8 cellular contexts compared by ENCODE assay signal in the genomic region with DNA sequence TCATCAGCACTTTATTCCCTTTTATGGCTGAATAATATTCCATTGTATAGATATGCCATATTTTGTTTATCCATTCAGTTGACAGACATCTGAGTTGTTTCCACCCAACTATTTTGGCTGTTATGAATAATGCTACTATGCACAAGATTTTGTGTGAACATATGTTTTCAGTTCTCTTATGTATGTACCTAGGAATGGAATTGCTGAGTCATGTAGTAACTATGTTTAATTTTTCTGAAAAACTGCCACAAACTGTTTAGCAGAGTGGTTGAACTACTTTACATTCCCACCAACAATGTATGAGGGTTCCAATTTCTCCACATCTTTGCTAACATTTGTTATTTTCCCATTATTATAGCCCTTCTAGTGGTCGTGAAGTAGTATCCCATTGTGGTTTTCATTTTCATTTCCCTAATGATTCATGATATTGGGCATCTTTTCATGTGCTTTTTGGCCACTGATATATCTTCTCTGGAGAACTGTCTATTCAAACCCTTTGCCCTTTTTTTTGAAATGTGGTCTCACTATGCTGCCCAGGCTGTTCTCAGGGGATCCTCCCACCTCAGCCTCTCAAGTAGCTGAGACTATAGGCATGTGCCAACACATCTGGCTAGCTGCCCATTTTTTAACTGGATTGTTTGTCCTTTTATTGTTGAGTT. TPM values are rescaled to one million over a fixed set of nuclear protein-coding genes. Genes with fewer than 3 reads are reported as not detected.
DNase-seq lines count a peak whose midpoint lies in the region; ATAC-seq and TF ChIP-seq lines count a peak whose summit lies in the region.

No MANE protein-coding gene starts in this region.

- no peak for DNase-seq in activated T-cell treated with anti-CD3 and anti-CD28 coated beads, Interleukin-2, amount 50 U/mL, for 24 hours
- DNase-seq in activated T-cell treated with anti-CD3 and anti-CD28 coated beads for 4 hours: no peak
- DNase-seq in activated CD8-positive, alpha-beta T cell treated with anti-CD3 and anti-CD28 coated beads for 36 hours: peak; percentile 45
- no peak for DNase-seq in esophagus squamous epithelium (lab: John Stamatoyannopoulos, UW)
- no peak for DNase-seq in GOT3 (lab: John Stamatoyannopoulos, UW)
- DNase-seq in UCSD-AML1 (lab: John Stamatoyannopoulos, UW; ENCODE audit: unreplicated experiment): no peak

- TF ChIP-seq POLR2A in esophagus squamous epithelium (IDR thresholded peaks at IDR 0.05): no peak

- intact Hi-C loops in activated CD8-positive, alpha-beta T cell treated with anti-CD3 and anti-CD28 coated beads for 36 hours (cut with micrococcal nuclease): loop anchor here (5.0 kb wide), 1 partner anchor 38 kb away; no protein-coding TSS in a partner anchor
- intact Hi-C loops in esophagus squamous epithelium (cut with DNase I): no loop called here

- TF ChIP-seq CTCF in activated CD8-positive, alpha-beta T cell treated with anti-CD3 and anti-CD28 coated beads for 36 hours (IDR thresholded peaks at IDR 0.05): no peak
- no peak for TF ChIP-seq CTCF in esophagus squamous epithelium (IDR thresholded peaks at IDR 0.05)

- CTCF ChIA-PET in activated CD8-positive, alpha-beta T cell treated with anti-CD3 and anti-CD28 coated beads for 36 hours (lab: Charles Lee): interaction anchor here (1.4 kb wide), 1 partner anchor 9 kb away, joined by 3 read pairs; no protein-coding TSS in a partner anchor

- H3K27me3 ChIP-seq in skeletal muscle satellite cell (ENCODE audit: control insufficient read depth, insufficient read depth, low read length) (no peaks in the 10 kb centered on the region), esophagus squamous epithelium (no peaks in the 10 kb centered on the region)

- peaks cover 3% of the 10 kb centered on the region for H3K9me3 Mint-ChIP-seq in activated T-cell treated with anti-CD3 and anti-CD28 coated beads, Interleukin-2, amount 50 U/mL, for 24 hours
- no peaks in the 10 kb centered on the region for H3K9me3 Mint-ChIP-seq in activated CD8-positive, alpha-beta T cell treated with anti-CD3 and anti-CD28 coated beads for 36 hours

- POLR2A ChIA-PET in activated CD8-positive, alpha-beta T cell treated with anti-CD3 and anti-CD28 coated beads for 36 hours (lab: Charles Lee): interaction anchor here (1.2 to 1.5 kb wide), 3 partner anchors 11 to 129 kb away, joined by 4 read pairs; a partner anchor contains a TSS

- peak overlapping the region; percentile 42 for H3K4me2 ChIP-seq in skeletal muscle satellite cell (ENCODE audit: low read length)

- peak overlapping the region; percentile 15 for H3K9ac ChIP-seq in skeletal muscle satellite cell (ENCODE audit: low read depth, low read length)

- no peaks in the 10 kb centered on the region for H3K27me3 Mint-ChIP-seq in activated T-cell treated with anti-CD3 and anti-CD28 coated beads, Interleukin-2, amount 50 U/mL, for 24 hours
- no peaks in the 10 kb centered on the region for H3K27me3 Mint-ChIP-seq in activated CD8-positive, alpha-beta T cell treated with anti-CD3 and anti-CD28 coated beads for 36 hours

- H3K4me3 Mint-ChIP-seq in activated T-cell treated with anti-CD3 and anti-CD28 coated beads, Interleukin-2, amount 50 U/mL, for 24 hours: peak overlapping the region; percentile 33
- peak overlapping the region; percentile 5 for H3K4me3 Mint-ChIP-seq in activated CD8-positive, alpha-beta T cell treated with anti-CD3 and anti-CD28 coated beads for 36 hours

- H3K36me3 Mint-ChIP-seq in activated T-cell treated with anti-CD3 and anti-CD28 coated beads, Interleukin-2, amount 50 U/mL, for 24 hours (ENCODE audit: low read depth): peaks cover 13% of the 10 kb centered on the region
- peaks cover 14% of the 10 kb centered on the region for H3K36me3 Mint-ChIP-seq in activated CD8-positive, alpha-beta T cell treated with anti-CD3 and anti-CD28 coated beads for 36 hours (ENCODE audit: low read depth)

- H3K36me3 ChIP-seq in skeletal muscle satellite cell (ENCODE audit: insufficient read depth, low read length): peaks cover 34% of the 10 kb centered on the region
- peaks cover 0 to 10% (median 0%) of the 10 kb centered on the region in 3 donors for H3K36me3 ChIP-seq in esophagus squamous epithelium

- H3K4me1 ChIP-seq in skeletal muscle satellite cell (ENCODE audit: control insufficient read depth, insufficient read depth, low read length): peaks cover 62% of the 10 kb centered on the region
- peaks cover 0 to 34% (median 10%) of the 10 kb centered on the region in 3 donors for H3K4me1 ChIP-seq in esophagus squamous epithelium

- H3K4me3 ChIP-seq in skeletal muscle satellite cell (ENCODE audit: low read length) (no peak overlapping the region), esophagus squamous epithelium (no peak overlapping the region)

- H3K27ac Mint-ChIP-seq in activated T-cell treated with anti-CD3 and anti-CD28 coated beads, Interleukin-2, amount 50 U/mL, for 24 hours: peak overlapping the region; percentile 97
- peak overlapping the region; percentile 90 for H3K27ac Mint-ChIP-seq in activated CD8-positive, alpha-beta T cell treated with anti-CD3 and anti-CD28 coated beads for 36 hours

- H3K4me1 Mint-ChIP-seq in activated T-cell treated with anti-CD3 and anti-CD28 coated beads, Interleukin-2, amount 50 U/mL, for 24 hours (ENCODE audit: low read depth): peaks cover 62% of the 10 kb centered on the region
- peaks cover 54% of the 10 kb centered on the region for H3K4me1 Mint-ChIP-seq in activated CD8-positive, alpha-beta T cell treated with anti-CD3 and anti-CD28 coated beads for 36 hours (ENCODE audit: low read depth)

- no peaks in the 10 kb centered on the region for H3K9me3 ChIP-seq in skeletal muscle satellite cell (replicated peaks; ENCODE audit: low read length)
- H3K9me3 ChIP-seq in esophagus squamous epithelium: no peaks in the 10 kb centered on the region

- ATAC-seq in HG03064 (IDR thresholded peaks at IDR 0.05; ENCODE audit: low read depth, unreplicated experiment): peak; percentile 78
- peak; percentile 69 for ATAC-seq in activated CD8-positive, alpha-beta T cell treated with anti-CD3 and anti-CD28 coated beads for 36 hours

- WGBS in esophagus squamous epithelium, 2 donors: 36 to 47% methylated on average over 1 of the region's 1 CpG

- H3K27ac ChIP-seq in esophagus squamous epithelium: peak overlapping the region in 1 of 4 donors; percentile 7

RNA-seq across cellular contexts. Expression of a gene that starts 26.3 kb away (rescaled TPM):
- 10 to 100 TPM; 13.8 to 13.9 TPM for total RNA-seq in activated CD8-positive, alpha-beta T cell treated with anti-CD3 and anti-CD28 coated beads for 36 hours
- 96.6 and 129 TPM in 2 replicates for total RNA-seq in skeletal muscle satellite cell (2012; rRNA removed)
- total RNA-seq in esophagus squamous epithelium: 10 to 100 TPM in 2 of 4 donors, 1 to 10 TPM in 2; 7.0 to 22.7 (median 13.0) TPM
